ENCODE assay signal across 9 cellular contexts in genomic region chr13:62512194-62513141, GRCh38.
DNase-seq lines count a peak whose midpoint lies in the region; ATAC-seq and TF ChIP-seq lines count a peak whose summit lies in the region.
"Had no signal": no experiment of that assay in that cellular context is flagged by ENCODE, and none has a peak within 500 bp of the region (broad histone marks: within the 10 kb centered on the region; RNA-seq: fewer than 3 reads in every experiment).

No MANE protein-coding gene starts in this region.

- no peak overlapping the region for H3K4me3 ChIP-seq in upper lobe of right lung

- no peak overlapping the region for H3K27ac Mint-ChIP-seq in CD14-positive monocyte
- H3K27ac Mint-ChIP-seq in activated CD8-positive, alpha-beta T cell treated with anti-CD3 and anti-CD28 coated beads for 36 hours: no peak overlapping the region
- no peak overlapping the region for H3K27ac Mint-ChIP-seq in stimulated activated effector memory CD8-positive, alpha-beta T cell treated with anti-CD3 and anti-CD28 coated beads, Interleukin-12 subunit alpha, Interleukin-12 subunit beta, amount 100 ng/mL, for 72 hours

- peaks cover 6% of the 10 kb centered on the region for H3K4me1 Mint-ChIP-seq in CD14-positive monocyte
- no peaks in the 10 kb centered on the region for H3K4me1 Mint-ChIP-seq in activated CD8-positive, alpha-beta T cell treated with anti-CD3 and anti-CD28 coated beads for 36 hours (ENCODE audit: low read depth)
- H3K4me1 Mint-ChIP-seq in stimulated activated effector memory CD8-positive, alpha-beta T cell treated with anti-CD3 and anti-CD28 coated beads, Interleukin-12 subunit alpha, Interleukin-12 subunit beta, amount 100 ng/mL, for 72 hours: no peaks in the 10 kb centered on the region

- ATAC-seq in GM18508 (IDR thresholded peaks at IDR 0.05; ENCODE audit: insufficient read depth, unreplicated experiment) (peak; percentile 52), HG02763 (IDR thresholded peaks at IDR 0.05; ENCODE audit: unreplicated experiment) (peak; percentile 91), upper lobe of right lung (peak; percentile 80)
- ATAC-seq in activated CD8-positive, alpha-beta T cell treated with anti-CD3 and anti-CD28 coated beads for 36 hours: no peak
- ATAC-seq in stimulated activated effector memory CD8-positive, alpha-beta T cell treated with anti-CD3 and anti-CD28 coated beads, Interleukin-12 subunit alpha, Interleukin-12 subunit beta, amount 100 ng/mL, for 72 hours: no peak

- no peaks in the 10 kb centered on the region for H3K27me3 ChIP-seq in upper lobe of right lung
- H3K27me3 ChIP-seq: neutrophil had no signal

- CTCF ChIA-PET in activated CD8-positive, alpha-beta T cell treated with anti-CD3 and anti-CD28 coated beads for 36 hours (lab: Charles Lee): interaction anchor here (0.8 kb wide), 1 partner anchor 9 kb away, joined by 4 read pairs; no protein-coding TSS in a partner anchor

- H3K27ac ChIP-seq in upper lobe of right lung: no peak overlapping the region
- H3K27ac ChIP-seq: neutrophil had no signal

- no peaks in the 10 kb centered on the region for H3K4me1 ChIP-seq in upper lobe of right lung

- no peak overlapping the region for H3K4me3 Mint-ChIP-seq in CD14-positive monocyte
- no peak overlapping the region for H3K4me3 Mint-ChIP-seq in activated CD8-positive, alpha-beta T cell treated with anti-CD3 and anti-CD28 coated beads for 36 hours
- H3K4me3 Mint-ChIP-seq in stimulated activated effector memory CD8-positive, alpha-beta T cell treated with anti-CD3 and anti-CD28 coated beads, Interleukin-12 subunit alpha, Interleukin-12 subunit beta, amount 100 ng/mL, for 72 hours: no peak overlapping the region

- POLR2A ChIA-PET in activated CD8-positive, alpha-beta T cell treated with anti-CD3 and anti-CD28 coated beads for 36 hours (lab: Charles Lee): no interaction called here

- peaks cover 0 to 2% (median 2%) of the 10 kb centered on the region in 3 donors for H3K27me3 Mint-ChIP-seq in CD14-positive monocyte (ENCODE audit: low read depth in 3 of 3)
- no peaks in the 10 kb centered on the region for H3K27me3 Mint-ChIP-seq in activated CD8-positive, alpha-beta T cell treated with anti-CD3 and anti-CD28 coated beads for 36 hours

- intact Hi-C loops in CD14-positive monocyte (cut with micrococcal nuclease): no loop called here
- intact Hi-C loops in activated CD8-positive, alpha-beta T cell treated with anti-CD3 and anti-CD28 coated beads for 36 hours (cut with micrococcal nuclease): no loop called here
- intact Hi-C loops in upper lobe of right lung (cut with DNase I): no loop called here

- H3K36me3 ChIP-seq in upper lobe of right lung: no peaks in the 10 kb centered on the region
- H3K36me3 ChIP-seq: neutrophil had no signal

- no peak for DNase-seq in CD14-positive monocyte (ENCODE audit: low spot score)
- peak; percentile 26 for DNase-seq in MV-4-11 (lab: John Stamatoyannopoulos, UW)
- DNase-seq in activated CD8-positive, alpha-beta T cell treated with anti-CD3 and anti-CD28 coated beads for 36 hours: peak; percentile 20
- DNase-seq in iris pigment epithelial cell (ENCODE audit: low read depth): peak; percentile 23
- peak; percentile 28 for DNase-seq in upper lobe of right lung
- no peak for DNase-seq in stimulated activated effector memory CD8-positive, alpha-beta T cell treated with anti-CD3 and anti-CD28 coated beads, Interleukin-12 subunit alpha, Interleukin-12 subunit beta, amount 100 ng/mL, for 72 hours (ENCODE audit: low spot score in 2 of 2)

- H3K9me3 Mint-ChIP-seq in CD14-positive monocyte: peaks cover 0 to 3% (median 0%) of the 10 kb centered on the region in 7 donors
- H3K9me3 Mint-ChIP-seq in activated CD8-positive, alpha-beta T cell treated with anti-CD3 and anti-CD28 coated beads for 36 hours: peaks cover 1% of the 10 kb centered on the region
- peaks cover 12% of the 10 kb centered on the region for H3K9me3 Mint-ChIP-seq in stimulated activated effector memory CD8-positive, alpha-beta T cell treated with anti-CD3 and anti-CD28 coated beads, Interleukin-12 subunit alpha, Interleukin-12 subunit beta, amount 100 ng/mL, for 72 hours

- no peaks in the 10 kb centered on the region for H3K9me3 ChIP-seq in upper lobe of right lung
- H3K9me3 ChIP-seq: neutrophil had no signal

- H3K36me3 Mint-ChIP-seq in CD14-positive monocyte: no peaks in the 10 kb centered on the region
- no peaks in the 10 kb centered on the region for H3K36me3 Mint-ChIP-seq in activated CD8-positive, alpha-beta T cell treated with anti-CD3 and anti-CD28 coated beads for 36 hours (ENCODE audit: low read depth)
- H3K36me3 Mint-ChIP-seq in stimulated activated effector memory CD8-positive, alpha-beta T cell treated with anti-CD3 and anti-CD28 coated beads, Interleukin-12 subunit alpha, Interleukin-12 subunit beta, amount 100 ng/mL, for 72 hours: no peaks in the 10 kb centered on the region

- TF ChIP-seq CTCF in CD14-positive monocyte (IDR thresholded peaks at IDR 0.05) (peak; percentile 29), upper lobe of right lung (IDR thresholded peaks at IDR 0.05) (peak; percentile 51)
- TF ChIP-seq CTCF in activated CD8-positive, alpha-beta T cell treated with anti-CD3 and anti-CD28 coated beads for 36 hours (IDR thresholded peaks at IDR 0.05): peak; percentile 49

Comparison
In these comparisons a context has a peak if more than half of its experiments do, and no peak if none do; other contexts are left out.
1. DNase-seq: peak in MV-4-11 (single experiment), activated CD8-positive, alpha-beta T cell treated with anti-CD3 and anti-CD28 coated beads for 36 hours (single experiment), iris pigment epithelial cell (single experiment) and upper lobe of right lung (single experiment); none in CD14-positive monocyte (single experiment) and stimulated activated effector memory CD8-positive, alpha-beta T cell treated with anti-CD3 and anti-CD28 coated beads, Interleukin-12 subunit alpha, Interleukin-12 subunit beta, amount 100 ng/mL, for 72 hours (0 of 2).
2. ATAC-seq: peak in GM18508 (single experiment), HG02763 (single experiment) and upper lobe of right lung (single experiment); none in activated CD8-positive, alpha-beta T cell treated with anti-CD3 and anti-CD28 coated beads for 36 hours (single experiment) and stimulated activated effector memory CD8-positive, alpha-beta T cell treated with anti-CD3 and anti-CD28 coated beads, Interleukin-12 subunit alpha, Interleukin-12 subunit beta, amount 100 ng/mL, for 72 hours (single experiment).
3. Peak in every context shown above with its lines, with median percentiles within 50 percentile points of each other: CTCF ChIP-seq.